21 cellular contexts compared by ENCODE assay signal in genomic region chr10:97607076-97607635, GRCh38. TPM values are rescaled to one million over a fixed set of nuclear protein-coding genes. Genes with fewer than 3 reads are reported as not detected.
"Had no signal": no experiment of that assay in that cellular context is flagged by ENCODE, and none has a peak within 500 bp of the region (broad histone marks: within the 10 kb centered on the region; RNA-seq: fewer than 3 reads in every experiment).

No MANE protein-coding gene starts in this region.

- DNase-seq: activated B cell treated with CpG ODN at 0.5 μM for 24 hours; activated CD4-positive, alpha-beta T cell treated with anti-CD3 and anti-CD28 coated beads for 48 hours; activated CD8-positive, alpha-beta T cell treated with anti-CD3 and anti-CD28 coated beads for 36 hours; activated effector memory CD4-positive, alpha-beta T cell treated with Interleukin-2 at 50 U/mL for 16 hours; activated naive CD4-positive, alpha-beta T cell treated with anti-CD3 and anti-CD28 coated beads, Interleukin-2, amount 50 U/mL, for 16 hours; activated T-cell treated with anti-CD3 and anti-CD28 coated beads, Interleukin-2, amount 50 U/mL, for 4 hours; cortex of kidney; effector CD4-positive, alpha-beta T cell; glutamatergic neuron; stimulated activated CD4-positive, alpha-beta T cell treated with anti-CD3 and anti-CD28 coated beads, Interleukin-1b, Interleukin-23, amount 100 ng/mL, for 48 hours; SW 1271 had no signal

- H3K4me1 Mint-ChIP-seq: activated B cell treated with CpG ODN at 0.5 μM for 24 hours; central memory CD8-positive, alpha-beta T cell had no signal

- H3K4me3 Mint-ChIP-seq: activated B cell treated with CpG ODN at 0.5 μM for 24 hours; activated CD8-positive, alpha-beta T cell treated with anti-CD3 and anti-CD28 coated beads for 36 hours; activated T-cell treated with anti-CD3 and anti-CD28 coated beads, Interleukin-2, amount 50 U/mL, for 4 hours; central memory CD8-positive, alpha-beta T cell; nephron; T-helper 2 cell treated with Interferon-gamma antibody and Interleukin-4, amounts not matched to agents 5 μg/mL and 100 μg/mL, for 36 hours had no signal

- H3K27me3 ChIP-seq: esophagus muscularis mucosa had no signal

- H3K4me3 ChIP-seq: esophagus muscularis mucosa, lung, thoracic aorta had no signal

- H3K9me3 Mint-ChIP-seq: activated B cell treated with CpG ODN at 0.5 μM for 24 hours; activated CD8-positive, alpha-beta T cell treated with anti-CD3 and anti-CD28 coated beads for 36 hours; activated T-cell treated with anti-CD3 and anti-CD28 coated beads, Interleukin-2, amount 50 U/mL, for 4 hours; central memory CD8-positive, alpha-beta T cell; nephron; T-helper 2 cell treated with Interferon-gamma antibody and Interleukin-4, amounts not matched to agents 5 μg/mL and 100 μg/mL, for 36 hours had no signal

- H3K27ac ChIP-seq: esophagus muscularis mucosa, thoracic aorta had no signal

- ATAC-seq: activated CD8-positive, alpha-beta T cell treated with anti-CD3 and anti-CD28 coated beads for 36 hours; activated T-cell treated with anti-CD3 and anti-CD28 coated beads, Interleukin-2, amount 50 U/mL, for 4 hours had no signal

- H3K9me3 ChIP-seq: esophagus muscularis mucosa, thoracic aorta had no signal

- H3K36me3 ChIP-seq: esophagus muscularis mucosa, thoracic aorta had no signal

- H3K27ac Mint-ChIP-seq: activated B cell treated with CpG ODN at 0.5 μM for 24 hours; activated CD8-positive, alpha-beta T cell treated with anti-CD3 and anti-CD28 coated beads for 36 hours; T-helper 2 cell treated with Interferon-gamma antibody and Interleukin-4, amounts not matched to agents 5 μg/mL and 100 μg/mL, for 36 hours had no signal

RNA-seq across cellular contexts. Expression of gene C10orf62, which starts 17.6 kb away (rescaled TPM):
- total RNA-seq: activated B cell treated with CpG ODN at 0.5 μM for 24 hours; activated CD8-positive, alpha-beta T cell treated with anti-CD3 and anti-CD28 coated beads for 36 hours; activated T-cell treated with anti-CD3 and anti-CD28 coated beads, Interleukin-2, amount 50 U/mL, for 4 hours; fibroblast of villous mesenchyme; osteocyte; pulmonary artery endothelial cell; ureter had no signal
- polyA plus RNA-seq: lung had no signal

RNA-seq across cellular contexts. Expression of gene HOGA1, which starts 23.0 kb away (rescaled TPM):
- total RNA-seq: activated B cell treated with CpG ODN at 0.5 μM for 24 hours; activated CD8-positive, alpha-beta T cell treated with anti-CD3 and anti-CD28 coated beads for 36 hours; activated T-cell treated with anti-CD3 and anti-CD28 coated beads, Interleukin-2, amount 50 U/mL, for 4 hours; osteocyte had no signal

RNA-seq across cellular contexts. Expression of gene ANKRD2, which starts 34.6 kb away (rescaled TPM):
- total RNA-seq: activated B cell treated with CpG ODN at 0.5 μM for 24 hours; activated CD8-positive, alpha-beta T cell treated with anti-CD3 and anti-CD28 coated beads for 36 hours; activated T-cell treated with anti-CD3 and anti-CD28 coated beads, Interleukin-2, amount 50 U/mL, for 4 hours; osteocyte had no signal
